12 cellular contexts compared by ENCODE assay signal in genomic region chr20:24683676-24684075, GRCh38.
"Had no signal": no experiment of that assay in that cellular context is flagged by ENCODE, and none has a peak within 500 bp of the region (broad histone marks: within the 10 kb centered on the region; RNA-seq: fewer than 3 reads in every experiment).

No MANE protein-coding gene starts in this region.

- H3K36me3 ChIP-seq: esophagus muscularis mucosa, pancreas had no signal

- H3K27ac ChIP-seq: esophagus muscularis mucosa, pancreas had no signal

- H3K4me1 ChIP-seq: esophagus muscularis mucosa, pancreas had no signal

- DNase-seq: activated CD4-positive, alpha-beta T cell treated with anti-CD3 and anti-CD28 coated beads, Interleukin-2, amount 50 U/mL, for 4 hours; activated gamma-delta T cell treated with Interleukin-2 at 50 U/mL for 16 hours; activated T-cell treated with anti-CD3 and anti-CD28 coated beads, Interleukin-2, amount 50 U/mL, for 72 hours; dermis blood vessel endothelial cell; effector memory CD4-positive, alpha-beta T cell; left cardiac atrium; mesendoderm; stimulated activated CD4-positive, alpha-beta T cell treated with anti-CD3 and anti-CD28 coated beads, Interleukin-2, amount 100 ng/mL, for 24 hours; stimulated activated naive CD4-positive, alpha-beta T cell treated with Interleukin-2 at 50 U/mL for 16 hours; substantia nigra had no signal

- H3K4me3 ChIP-seq: esophagus muscularis mucosa, pancreas had no signal

- H3K27me3 ChIP-seq: esophagus muscularis mucosa, pancreas had no signal

- H3K9me3 ChIP-seq: pancreas had no signal
